Comparison of ENCODE assay signal across 8 cellular contexts in the genomic region with DNA sequence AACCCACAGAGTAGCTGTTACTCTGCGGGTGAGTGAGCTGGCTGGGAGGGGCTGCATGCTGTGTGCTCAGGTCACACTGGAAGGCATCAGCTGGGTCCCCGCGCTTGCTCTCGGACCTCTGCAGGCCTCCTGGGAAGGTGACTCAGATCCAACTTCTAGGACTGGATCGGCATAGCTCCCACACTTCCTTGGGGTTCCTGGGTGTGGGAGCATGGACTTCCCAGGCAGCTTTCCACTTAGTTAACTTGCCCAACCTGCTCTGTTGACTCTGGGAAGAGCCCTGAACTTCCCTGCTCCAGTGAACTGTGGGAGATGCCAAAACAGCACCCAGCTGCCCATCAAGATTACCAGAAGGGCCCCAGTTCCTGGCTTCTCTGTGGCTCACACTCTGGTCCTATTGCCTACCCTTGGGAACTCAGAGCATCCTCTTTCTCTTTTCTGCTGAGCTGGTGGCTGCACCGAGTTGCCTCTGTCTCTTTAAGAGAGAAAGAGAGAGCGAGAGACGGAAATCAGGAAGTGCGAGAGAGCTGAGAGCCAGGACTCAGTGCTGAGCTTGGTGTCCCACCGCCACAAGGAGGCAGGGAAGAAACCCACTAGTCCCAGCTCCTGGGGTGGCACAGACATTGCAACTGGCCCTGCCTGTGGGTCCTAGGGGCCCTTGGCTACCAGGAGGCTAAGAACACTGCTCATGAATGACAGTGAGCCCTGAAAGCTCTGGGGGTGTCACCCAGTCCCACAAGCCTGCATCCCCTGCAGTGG. TPM values are rescaled to one million over a fixed set of nuclear protein-coding genes. Genes with fewer than 3 reads are reported as not detected.
A peak's percentile ranks its signal among the peaks of the same experiment; 100 is the strongest.
DNase-seq lines count a peak whose midpoint lies in the region; ATAC-seq, FAIRE-seq and TF ChIP-seq lines count a peak whose summit lies in the region.

A gene (plus strand): TSS at position 544 of the 759 bp plus-strand sequence. CDS start 2,752 bp downstream, outside the sequence.

- peak within 1 kb of the TSS; percentile 13 to 66 (median 50) for H3K4me3 ChIP-seq in pancreas

- FAIRE-seq in pancreas (lab: Jason Lieb, UNC), result no peak

- H3K27ac ChIP-seq in CD4-positive, alpha-beta T cell (ENCODE audit: low read depth, low read length), result peak within 1 kb of the TSS; percentile 61
- peak within 1 kb of the TSS in 2 of 4 donors; percentile 28 to 52 for H3K27ac ChIP-seq in pancreas

- no peaks in the 10 kb centered on the region for H3K36me3 ChIP-seq in pancreas

- H3K4me3 Mint-ChIP-seq in CD4-positive, alpha-beta T cell, result peak within 1 kb of the TSS; percentile 88
- H3K4me3 Mint-ChIP-seq in activated naive CD4-positive, alpha-beta T cell treated with anti-CD3 and anti-CD28 coated beads, Interleukin-2, amount 50 U/mL, for 24 hours, result peak within 1 kb of the TSS; percentile 82

- DNase-seq in CD4-positive, alpha-beta T cell, result peak; percentile 24 to 48 (median 38)
- peak; percentile 76 for DNase-seq in RPMI7951 (ENCODE audit: low read depth)
- peak in 40 of 42 donors; percentile 35 to 87 (median 64) for DNase-seq in head of caudate nucleus
- peak in 3 of 6 donors; percentile 44 to 62 (median 49) for DNase-seq in pancreas
- no peak for DNase-seq in NCI-H187 (lab: John Stamatoyannopoulos, UW)

- TF ChIP-seq CTCF in CD4-positive, alpha-beta T cell (IDR thresholded peaks at IDR 0.05), result no peak
- TF ChIP-seq CTCF in pancreas (IDR thresholded peaks at IDR 0.05), result peak in 1 of 4 donors; percentile 8

- no peaks in the 10 kb centered on the region for H3K9me3 ChIP-seq in CD4-positive, alpha-beta T cell (ENCODE audit: control insufficient read depth, low read length)
- no peaks in the 10 kb centered on the region for H3K9me3 ChIP-seq in pancreas

- no peaks in the 10 kb centered on the region for H3K27me3 Mint-ChIP-seq in CD4-positive, alpha-beta T cell
- no peaks in the 10 kb centered on the region for H3K27me3 Mint-ChIP-seq in activated naive CD4-positive, alpha-beta T cell treated with anti-CD3 and anti-CD28 coated beads, Interleukin-2, amount 50 U/mL, for 24 hours

- intact Hi-C loops in CD4-positive, alpha-beta T cell (cut with DNase I, micrococcal nuclease), result loop anchor here in 1 of 2 experiments (10.0 kb wide), 2 partner anchors 445 to 515 kb away; no protein-coding TSS in a partner anchor
- intact Hi-C loops in head of caudate nucleus (cut with DNase I), result no loop called here
- intact Hi-C loops in pancreas (cut with DNase I), result no loop called here

- WGBS in pancreas, 2 donors, result 14 to 15% methylated on average over 10 of the region's 10 CpGs

- H3K27me3 ChIP-seq in CD4-positive, alpha-beta T cell (ENCODE audit: control insufficient read depth, insufficient read depth, low read length), result no peaks in the 10 kb centered on the region
- no peaks in the 10 kb centered on the region for H3K27me3 ChIP-seq in pancreas

- peaks cover 76% of the 10 kb centered on the region for H3K4me1 Mint-ChIP-seq in CD4-positive, alpha-beta T cell (ENCODE audit: low read depth)
- H3K4me1 Mint-ChIP-seq in activated naive CD4-positive, alpha-beta T cell treated with anti-CD3 and anti-CD28 coated beads, Interleukin-2, amount 50 U/mL, for 24 hours, result peaks cover 83% of the 10 kb centered on the region

- H3K4me1 ChIP-seq in pancreas, result peaks cover 0 to 17% (median 4%) of the 10 kb centered on the region in 3 donors

- peaks cover 48% of the 10 kb centered on the region for H3K36me3 Mint-ChIP-seq in CD4-positive, alpha-beta T cell (ENCODE audit: low read depth)
- peaks cover 3% of the 10 kb centered on the region for H3K36me3 Mint-ChIP-seq in activated naive CD4-positive, alpha-beta T cell treated with anti-CD3 and anti-CD28 coated beads, Interleukin-2, amount 50 U/mL, for 24 hours

- peak within 1 kb of the TSS; percentile 79 for H3K27ac Mint-ChIP-seq in CD4-positive, alpha-beta T cell
- H3K27ac Mint-ChIP-seq in activated naive CD4-positive, alpha-beta T cell treated with anti-CD3 and anti-CD28 coated beads, Interleukin-2, amount 50 U/mL, for 24 hours, result peak within 1 kb of the TSS; percentile 91

- ATAC-seq in CD4-positive, alpha-beta T cell (ENCODE audit: poor library complexity), result peak; percentile 67
- ATAC-seq in GM19023 (IDR thresholded peaks at IDR 0.05; ENCODE audit: unreplicated experiment) (peak; percentile 67), HG03280 (IDR thresholded peaks at IDR 0.05; ENCODE audit: unreplicated experiment) (peak; percentile 58), pancreas (peak; percentile 82 to 90 (median 88))

- POLR2A ChIA-PET in CD4-positive, alpha-beta T cell (lab: Charles Lee), result interaction anchor here (0.7 to 3.5 kb wide), 20 partner anchors 8 to 583 kb away, joined by 3 to 21 read pairs (median 4); a partner anchor contains a TSS

- CTCF ChIA-PET in CD4-positive, alpha-beta T cell (lab: Charles Lee), result interaction anchor here (0.9 to 3.2 kb wide), 9 partner anchors 9 to 878 kb away, joined by 3 to 21 read pairs (median 3); a partner anchor contains a TSS

- no peaks in the 10 kb centered on the region for H3K9me3 Mint-ChIP-seq in CD4-positive, alpha-beta T cell
- peaks cover 4% of the 10 kb centered on the region for H3K9me3 Mint-ChIP-seq in activated naive CD4-positive, alpha-beta T cell treated with anti-CD3 and anti-CD28 coated beads, Interleukin-2, amount 50 U/mL, for 24 hours

RNA-seq across cellular contexts. Expression of the gene that starts here (rescaled TPM):
- 10 to 100 TPM; 27.9 to 29.8 TPM for total RNA-seq in CD4-positive, alpha-beta T cell
- total RNA-seq in RPMI7951 (2014; rRNA removed; shearing (Covaris generic)), result 8.9 and 9.0 TPM in 2 replicates
- 1 to 10 TPM; 1.8 to 9.9 (median 3.1) TPM for total RNA-seq in pancreas
- polyA plus RNA-seq in pancreas, result 1 to 10 TPM; 3.4 to 6.4 TPM

Comparison
In these comparisons a context has a peak if more than half of its experiments do, and no peak if none do; other contexts are left out.
1. DNase-seq: peak in CD4-positive, alpha-beta T cell (10 of 10), RPMI7951 (single experiment) and head of caudate nucleus (40 of 42); none in NCI-H187 (0 of 2).
2. Peak in every context shown above with its lines, with median percentiles within 50 percentile points of each other: ATAC-seq.